8 cellular contexts compared by ENCODE assay signal in the genomic region with DNA sequence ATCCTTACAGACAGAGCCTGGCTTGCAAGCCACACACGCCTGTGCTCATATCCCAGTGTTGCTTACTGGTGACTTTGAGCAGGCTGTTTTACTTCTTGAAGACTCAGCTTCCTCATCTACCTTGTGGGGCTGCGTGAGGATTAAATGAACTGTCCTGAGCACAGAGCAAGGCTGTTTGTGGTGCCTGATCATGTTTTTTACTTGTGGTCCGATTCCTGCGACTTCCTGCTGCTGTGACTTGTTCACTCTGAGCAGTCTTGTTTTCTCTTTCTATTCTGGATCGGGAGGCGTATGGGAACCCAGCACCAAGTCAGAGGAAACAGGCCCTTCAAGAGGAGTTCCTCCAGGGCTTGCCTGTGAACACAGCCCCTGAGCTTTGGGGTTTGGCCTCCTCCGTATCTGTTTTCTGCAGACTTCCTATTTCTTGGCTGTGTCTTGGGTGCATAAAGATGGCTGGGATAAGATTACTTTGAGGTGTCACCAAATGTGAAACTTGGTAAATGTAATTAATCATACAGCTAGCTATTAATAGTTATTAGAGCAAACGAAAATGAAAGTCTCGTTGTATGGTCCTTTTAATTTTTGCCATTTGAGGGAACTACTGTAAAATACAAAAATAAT.
DNase-seq lines count a peak whose midpoint lies in the region; ATAC-seq and TF ChIP-seq lines count a peak whose summit lies in the region.

No MANE protein-coding gene starts in this region.

- H3K9ac ChIP-seq in endocrine pancreas (ENCODE audit: control insufficient read depth, insufficient read depth, low read length) = no peak overlapping the region

- H3K27me3 ChIP-seq in endocrine pancreas (ENCODE audit: control insufficient read depth, insufficient read depth, low read length) = no peaks in the 10 kb centered on the region
- no peaks in the 10 kb centered on the region for H3K27me3 ChIP-seq in sigmoid colon

- H3K4me1 ChIP-seq in endocrine pancreas (ENCODE audit: control insufficient read depth, insufficient read depth, low read length) (no peaks in the 10 kb centered on the region), sigmoid colon (peaks cover 0 to 18% (median 13%) of the 10 kb centered on the region in 4 donors)

- H3K27ac ChIP-seq in sigmoid colon = peak overlapping the region; percentile 27 to 61 (median 56)

- H3K36me3 ChIP-seq in endocrine pancreas (ENCODE audit: control insufficient read depth, insufficient read depth, low read length) = peaks cover 5% of the 10 kb centered on the region
- H3K36me3 ChIP-seq in sigmoid colon = peaks cover 0 to 25% (median 13%) of the 10 kb centered on the region in 4 donors

- no peak for TF ChIP-seq POLR2A in sigmoid colon (IDR thresholded peaks at IDR 0.05)

- intact Hi-C loops in sigmoid colon (cut with DNase I) = no loop called here

- DNase-seq in sigmoid colon (no peak), NCI-H1092 treated with DMSO at 0.1 percent for 48 hours (lab: John Stamatoyannopoulos, UW) (no peak), NCI-H510A (lab: John Stamatoyannopoulos, UW) (no peak), DMS114 treated with DMSO at 0.1 percent for 48 hours (lab: John Stamatoyannopoulos, UW; ENCODE audit: unreplicated experiment) (no peak)

- H3K4me3 ChIP-seq in GM08714 (ENCODE audit: low read length) (peak overlapping the region; percentile 66; the same call in 1 of the 2 replicates), endocrine pancreas (ENCODE audit: control insufficient read depth, insufficient read depth, low read length) (peak overlapping the region; percentile 31), sigmoid colon (peak overlapping the region in 2 of 4 donors; percentile 13 to 20)

- WGBS in sigmoid colon, 2 donors = 42 to 78% methylated on average over 9 of the region's 9 CpGs

- ATAC-seq in GM19467 (IDR thresholded peaks at IDR 0.05; ENCODE audit: unreplicated experiment) (peak; percentile 64), HG03521 (IDR thresholded peaks at IDR 0.05; ENCODE audit: unreplicated experiment) (peak; percentile 54)

- no peaks in the 10 kb centered on the region for H3K9me3 ChIP-seq in endocrine pancreas (ENCODE audit: control insufficient read depth, low read length)
- no peaks in the 10 kb centered on the region for H3K9me3 ChIP-seq in sigmoid colon

- no peak for TF ChIP-seq CTCF in sigmoid colon (IDR thresholded peaks at IDR 0.05)

- TF ChIP-seq EP300 in sigmoid colon (IDR thresholded peaks at IDR 0.05) = no peak
